ENCODE assay signal across 8 cellular contexts in genomic region chr3:185537369-185537970, GRCh38. TPM values are rescaled to one million over a fixed set of nuclear protein-coding genes. Genes with fewer than 3 reads are reported as not detected.
DNase-seq lines count a peak whose midpoint lies in the region; ATAC-seq and TF ChIP-seq lines count a peak whose summit lies in the region.

No MANE protein-coding gene starts in this region.

- H3K9me3 ChIP-seq in SK-N-MC (ENCODE audit: low read depth, low read length): no peaks in the 10 kb centered on the region
- no peaks in the 10 kb centered on the region for H3K9me3 ChIP-seq in uterus

- intact Hi-C loops in uterus (cut with DNase I; ENCODE audit: low total_unique reads): no loop called here

- H3K4me3 ChIP-seq in SK-N-MC (peak overlapping the region; percentile 68), uterus (no peak overlapping the region)

- H3K27me3 ChIP-seq in uterus: no peaks in the 10 kb centered on the region

- H3K4me1 ChIP-seq in uterus: no peaks in the 10 kb centered on the region

- H3K27ac ChIP-seq in SK-N-MC (peak overlapping the region; percentile 88), epithelial cell of prostate (peak overlapping the region; percentile 93), uterus (no peak overlapping the region)

- TF ChIP-seq CTCF in omental fat pad (IDR thresholded peaks at IDR 0.05): no peak
- no peak for TF ChIP-seq CTCF in uterus (IDR thresholded peaks at IDR 0.05)

- H3K9ac ChIP-seq in SK-N-MC (ENCODE audit: insufficient read length): peak overlapping the region; percentile 35

- DNase-seq in EH (ENCODE audit: low read depth) (peak; percentile 78), SK-N-MC (ENCODE audit: low read depth, low spot score) (peak; percentile 99), epithelial cell of prostate (ENCODE audit: low read depth, low spot score) (peak; percentile 99), omental fat pad (ENCODE audit: low spot score) (no peak), uterus (no peak), amniotic stem cell (lab: John Stamatoyannopoulos, UW) (no peak)

- no peak for TF ChIP-seq POLR2A in uterus (IDR thresholded peaks at IDR 0.05)

- ATAC-seq in GM19452 (IDR thresholded peaks at IDR 0.05; ENCODE audit: unreplicated experiment) (peak; percentile 99), HG03432 (IDR thresholded peaks at IDR 0.05; ENCODE audit: unreplicated experiment) (peak; percentile 99), omental fat pad (ENCODE audit: low FRiP score) (peak; percentile 97)

- no peaks in the 10 kb centered on the region for H3K36me3 ChIP-seq in SK-N-MC (ENCODE audit: insufficient read depth, low read length)
- H3K36me3 ChIP-seq in uterus: no peaks in the 10 kb centered on the region

RNA-seq across cellular contexts. Expression of gene LIPH, which starts 14.9 kb away (rescaled TPM):
- total RNA-seq in omental fat pad (under 1 TPM in 1 of 4 donors, not detected in 3; 0.25 TPM), uterus (under 1 TPM in 1 of 4 donors, not detected in 3; 0.07 TPM)

RNA-seq across cellular contexts. Expression of gene TMEM41A, which starts 38.6 kb away (rescaled TPM):
- 10 to 100 TPM; 12.5 to 24.6 (median 13.4) TPM for total RNA-seq in omental fat pad
- total RNA-seq in uterus: 10 to 100 TPM in 3 of 4 donors, 1 to 10 TPM in 1; 3.6 to 31.5 (median 17.8) TPM

RNA-seq across cellular contexts. Expression of gene SENP2, which starts 48.6 kb away (rescaled TPM):
- total RNA-seq in omental fat pad (10 to 100 TPM; 23.7 to 56.9 (median 30.6) TPM), uterus (10 to 100 TPM in 3 of 4 donors, 1 to 10 TPM in 1; 8.5 to 54.4 (median 49.8) TPM)

Comparison
In these comparisons a context has a peak if more than half of its experiments do, and no peak if none do; other contexts are left out.
1. DNase-seq: peak in EH (single experiment), SK-N-MC (single experiment) and epithelial cell of prostate (single experiment); none in omental fat pad (single experiment), uterus (0 of 2) and amniotic stem cell (single experiment).
2. H3K27ac ChIP-seq: peak in SK-N-MC (single experiment) and epithelial cell of prostate (single experiment); none in uterus (0 of 2).
3. Peak in every context shown above with its lines, with median percentiles within 50 percentile points of each other: ATAC-seq.